ENCODE assay signal across 9 cellular contexts in the genomic region with DNA sequence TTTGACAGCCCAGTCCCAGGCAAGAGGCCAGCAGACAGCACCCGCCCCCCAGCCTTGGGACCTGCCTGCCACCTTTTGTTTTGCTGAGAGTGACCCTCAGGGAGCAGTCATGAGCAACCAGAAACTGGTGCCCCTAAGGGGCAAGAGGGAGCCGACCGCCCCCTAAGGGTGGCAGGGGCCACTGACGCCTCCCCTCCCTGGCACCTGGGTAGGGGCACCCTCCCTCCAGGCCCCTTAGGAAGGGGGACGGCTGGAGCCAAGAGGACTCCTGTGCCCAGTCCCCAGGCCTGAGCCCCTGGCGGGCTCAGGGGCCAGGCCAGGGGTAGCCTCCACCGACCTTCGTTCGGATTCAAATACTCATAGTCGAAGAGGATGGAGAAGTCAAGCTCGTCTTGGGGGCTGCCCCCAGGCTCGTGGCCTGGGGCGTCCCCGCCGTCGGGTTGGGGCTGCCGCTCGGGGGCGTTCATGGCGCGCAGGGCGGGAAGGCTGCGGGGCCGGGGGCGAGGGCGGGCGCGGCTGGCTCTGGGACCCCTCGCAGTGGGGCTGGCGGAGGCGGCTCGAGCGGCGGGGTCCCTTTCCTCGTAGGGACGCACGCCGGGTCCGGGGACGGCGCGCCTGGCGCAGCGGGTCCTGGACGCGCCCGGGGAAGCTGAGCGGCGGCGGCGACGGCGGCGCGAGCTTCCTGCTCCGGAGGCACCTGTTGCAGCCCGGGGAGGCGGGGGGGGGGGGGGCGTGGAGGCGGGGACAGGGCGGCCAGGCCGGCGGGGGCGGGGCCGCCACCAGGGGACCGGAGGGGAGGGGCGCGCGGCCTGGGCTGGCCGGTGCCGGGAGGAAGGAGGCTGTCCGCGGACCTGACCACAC. TPM values are rescaled to one million over a fixed set of nuclear protein-coding genes. Genes with fewer than 3 reads are reported as not detected.
DNase-seq lines count a peak whose midpoint lies in the region; ATAC-seq and TF ChIP-seq lines count a peak whose summit lies in the region.
"Had no signal": no experiment of that assay in that cellular context is flagged by ENCODE, and none has a peak within 500 bp of the region (broad histone marks: within the 10 kb centered on the region; RNA-seq: fewer than 3 reads in every experiment).

Gene NFATC2 (minus strand): TSS at position 687 of the 861 bp plus-strand sequence. CDS start 220 bp downstream, at position 467.

- H3K27me3 ChIP-seq in heart right ventricle (peaks cover 0 to 35% (median 0%) of the 10 kb centered on the region in 7 donors), sigmoid colon (peaks cover 0 to 17% (median 0%) of the 10 kb centered on the region in 3 donors), SJCRH30 (0 out of 2 replicates have a peak, but pooled peaks cover 3% of the 10 kb centered on the region)

- no peaks in the 10 kb centered on the region; the same call in 1 of the 2 replicates for H3K27me3 Mint-ChIP-seq in HFFc6 (ENCODE audit: insufficient read depth)
- no peaks in the 10 kb centered on the region for H3K27me3 Mint-ChIP-seq in activated T-cell treated with anti-CD3 and anti-CD28 coated beads, Interleukin-2, amount 50 U/mL, for 24 hours

- no peak within 1 kb of the TSS for H3K27ac Mint-ChIP-seq in HFFc6
- peak within 1 kb of the TSS; percentile 99 for H3K27ac Mint-ChIP-seq in activated T-cell treated with anti-CD3 and anti-CD28 coated beads, Interleukin-2, amount 50 U/mL, for 24 hours

- no peak for TF ChIP-seq EP300 in sigmoid colon (IDR thresholded peaks at IDR 0.05)

- H3K36me3 Mint-ChIP-seq in HFFc6 (ENCODE audit: low read depth) = peaks cover 18% of the 10 kb centered on the region
- H3K36me3 Mint-ChIP-seq in activated T-cell treated with anti-CD3 and anti-CD28 coated beads, Interleukin-2, amount 50 U/mL, for 24 hours (ENCODE audit: low read depth) = peaks cover 45% of the 10 kb centered on the region

- no peak within 1 kb of the TSS for H3K4me3 Mint-ChIP-seq in HFFc6
- peak within 1 kb of the TSS; percentile 96 for H3K4me3 Mint-ChIP-seq in activated T-cell treated with anti-CD3 and anti-CD28 coated beads, Interleukin-2, amount 50 U/mL, for 24 hours

- peaks cover 9% of the 10 kb centered on the region for H3K9me3 Mint-ChIP-seq in HFFc6
- no peaks in the 10 kb centered on the region for H3K9me3 Mint-ChIP-seq in activated T-cell treated with anti-CD3 and anti-CD28 coated beads, Interleukin-2, amount 50 U/mL, for 24 hours

- H3K4me1 Mint-ChIP-seq in HFFc6 (ENCODE audit: low read depth) = peaks cover 15% of the 10 kb centered on the region; the same call in 1 of the 2 replicates
- peaks cover 43% of the 10 kb centered on the region for H3K4me1 Mint-ChIP-seq in activated T-cell treated with anti-CD3 and anti-CD28 coated beads, Interleukin-2, amount 50 U/mL, for 24 hours (ENCODE audit: low read depth)

- no peak for DNase-seq in HFFc6
- DNase-seq in NCI-H2196 treated with DMSO at 0.1 percent for 48 hours (lab: John Stamatoyannopoulos, UW; ENCODE audit: unreplicated experiment) = peak; percentile 27
- peak; percentile 81 for DNase-seq in activated T-cell treated with anti-CD3 and anti-CD28 coated beads, Interleukin-2, amount 50 U/mL, for 24 hours
- peak; percentile 51 to 64 for DNase-seq in heart right ventricle
- DNase-seq in sigmoid colon = no peak
- DNase-seq in cortex of kidney (lab: John Stamatoyannopoulos, UW) = no peak
- DNase-seq in SJCRH30 = no peak

- H3K4me3 ChIP-seq in heart right ventricle (peak within 1 kb of the TSS in 9 of 10 donors; percentile 34 to 61 (median 50)), sigmoid colon (peak within 1 kb of the TSS in 3 of 4 donors; percentile 36 to 50 (median 47)), SJCRH30 (no peak within 1 kb of the TSS)

- 6 to 7% methylated on average over 47 to 68 of the region's 73 CpGs for WGBS in heart right ventricle, 2 donors
- 3 to 6% methylated on average over 70 to 72 of the region's 73 CpGs for WGBS in sigmoid colon, 2 donors

- H3K27ac ChIP-seq in heart right ventricle = peak within 1 kb of the TSS; percentile 51 to 92 (median 80)
- peak within 1 kb of the TSS; percentile 65 to 80 (median 70) for H3K27ac ChIP-seq in sigmoid colon
- H3K27ac ChIP-seq in SJCRH30 = no peak within 1 kb of the TSS

- H3K9me3 ChIP-seq in heart right ventricle = peaks cover 0 to 10% (median 2%) of the 10 kb centered on the region in 11 donors
- no peaks in the 10 kb centered on the region for H3K9me3 ChIP-seq in sigmoid colon
- H3K9me3 ChIP-seq in SJCRH30 (replicated peaks) = no peaks in the 10 kb centered on the region

- peak; percentile 58 to 75 (median 68) for ATAC-seq in heart right ventricle

- H3K36me3 ChIP-seq in heart right ventricle (peaks cover 0 to 3% (median 0%) of the 10 kb centered on the region in 9 donors), sigmoid colon (no peaks in the 10 kb centered on the region), SJCRH30 (no peaks in the 10 kb centered on the region)

- intact Hi-C loops in heart right ventricle (cut with DNase I) (loop anchor here in 3 of 10 donors (5.0 kb wide), 2 partner anchors 95 to 150 kb away; no protein-coding TSS in a partner anchor), sigmoid colon (cut with DNase I) (loop anchor here (5.0 kb wide), 1 partner anchor 80 kb away; no protein-coding TSS in a partner anchor)

- TF ChIP-seq POLR2A in GM15510 (IDR thresholded peaks at IDR 0.05; ENCODE audit: borderline replicate concordance, extremely low read depth, insufficient read length) (peak; percentile 55), sigmoid colon (IDR thresholded peaks at IDR 0.05) (no peak)

- TF ChIP-seq CTCF in HFFc6 (IDR thresholded peaks at IDR 0.05) (peak; percentile 39), heart right ventricle (IDR thresholded peaks at IDR 0.05) (peak in 8 of 9 donors; percentile 24 to 57 (median 40)), sigmoid colon (IDR thresholded peaks at IDR 0.05) (no peak)

- H3K4me1 ChIP-seq in heart right ventricle = peaks cover 16 to 38% (median 32%) of the 10 kb centered on the region in 9 donors
- H3K4me1 ChIP-seq in sigmoid colon = peaks cover 0 to 30% (median 24%) of the 10 kb centered on the region in 4 donors
- no peaks in the 10 kb centered on the region for H3K4me1 ChIP-seq in SJCRH30

RNA-seq across cellular contexts. Expression of gene NFATC2, which starts in this region (rescaled TPM):
- 1 to 10 TPM in 1 of 6 experiments, under 1 TPM in 5; 0.50 to 1.1 (median 0.84) TPM for total RNA-seq in HFFc6 (2021; fragmentation: NEBNext Ultra II Directional; extraction: Animal tissue kit (Norgen Biotek cat#: 25700))
- total RNA-seq in heart right ventricle = 1 to 10 TPM; 2.0 to 5.7 (median 3.7) TPM
- 1 to 10 TPM in 1 of 2 donors, under 1 TPM in 1; 0.43 to 2.6 TPM for polyA plus RNA-seq in heart right ventricle
- total RNA-seq in sigmoid colon = 10 to 100 TPM in 1 of 4 donors, 1 to 10 TPM in 3; 3.5 to 16.9 (median 5.8) TPM
- 1 to 10 TPM; 1.4 to 5.4 (median 1.8) TPM for polyA plus RNA-seq in sigmoid colon
- total RNA-seq in SJCRH30 (2014; rRNA removed; shearing (Covaris generic)) = not detected in 2 replicates
- total RNA-seq: bronchial epithelial cell had no signal

Comparison
In these comparisons a context has a peak if more than half of its experiments do, and no peak if none do; other contexts are left out.
1. DNase-seq: peak in NCI-H2196 treated with DMSO at 0.1 percent for 48 hours (single experiment), activated T-cell treated with anti-CD3 and anti-CD28 coated beads, Interleukin-2, amount 50 U/mL, for 24 hours (single experiment) and heart right ventricle (2 of 2); none in HFFc6 (single experiment), sigmoid colon (single experiment), cortex of kidney (single experiment) and SJCRH30 (0 of 2).
2. CTCF ChIP-seq: peak in HFFc6 (single experiment) and heart right ventricle (8 of 9); none in sigmoid colon (0 of 4).